Comparison of ENCODE assay signal across 11 cellular contexts in the genomic region with DNA sequence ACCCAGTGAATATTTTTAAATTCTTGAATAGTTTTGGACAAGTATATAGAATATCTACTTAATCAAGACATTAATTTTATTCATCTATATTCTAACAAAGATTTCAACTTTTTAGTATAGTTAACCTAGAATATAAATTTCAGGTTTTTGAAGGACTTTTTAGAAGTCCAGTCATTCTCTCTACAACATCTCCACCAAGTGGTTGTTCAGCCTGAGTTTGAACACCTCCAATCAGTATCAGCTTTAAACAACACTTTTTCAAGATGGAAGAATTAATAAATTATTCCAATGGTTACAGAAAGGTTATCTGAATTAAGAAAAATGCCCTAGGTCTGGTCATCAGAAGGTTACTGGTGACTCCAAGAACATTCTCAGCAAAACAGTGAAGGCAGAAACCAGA. TPM values are rescaled to one million over a fixed set of nuclear protein-coding genes. Genes with fewer than 3 reads are reported as not detected.
A peak's percentile ranks its signal among the peaks of the same experiment; 100 is the strongest.
DNase-seq lines count a peak whose midpoint lies in the region; ATAC-seq and TF ChIP-seq lines count a peak whose summit lies in the region.
"Had no signal": no experiment of that assay in that cellular context is flagged by ENCODE, and none has a peak within 500 bp of the region (broad histone marks: within the 10 kb centered on the region; RNA-seq: fewer than 3 reads in every experiment).

No MANE protein-coding gene starts in this region.

- no peak overlapping the region for H3K4me2 ChIP-seq in SK-N-SH
- H3K4me2 ChIP-seq in PC-3 (ENCODE audit: low read length), result no peak overlapping the region

- intact Hi-C loops in PC-3 (cut with micrococcal nuclease), result loop anchor here (1.0 to 10.0 kb wide), 4 partner anchors 89 to 293 kb away; no protein-coding TSS in a partner anchor
- intact Hi-C loops in testis (cut with DNase I; ENCODE audit: low total_unique reads), result no loop called here

- H3K27ac ChIP-seq in SK-N-SH (ENCODE audit: low read depth in 2 of 2, low read length in 1 of 2), result no peak overlapping the region
- no peak overlapping the region for H3K27ac ChIP-seq in PC-3 (ENCODE audit: low read length)
- no peak overlapping the region for H3K27ac ChIP-seq in testis

- no peaks in the 10 kb centered on the region for H3K9me3 ChIP-seq in SK-N-SH
- no peaks in the 10 kb centered on the region for H3K9me3 ChIP-seq in PC-3 (ENCODE audit: low read length)
- no peaks in the 10 kb centered on the region for H3K9me3 ChIP-seq in testis

- H3F3A ChIP-seq in SK-N-SH (replicated peaks; ENCODE audit: insufficient read depth) (peaks cover 4% of the 10 kb centered on the region), PC-3 (ENCODE audit: low read length, unreplicated experiment) (no peaks in the 10 kb centered on the region)

- H2AFZ ChIP-seq in SK-N-SH (ENCODE audit: low read depth) (no peak overlapping the region), PC-3 (ENCODE audit: low read length) (no peak overlapping the region)

- no peaks in the 10 kb centered on the region; a peak in 1 of 4 replicates for H3K4me1 ChIP-seq in SK-N-SH (ENCODE audit: control insufficient read depth in 1 of 2, insufficient read depth in 2 of 2, low read depth in 1 of 2, low read length in 1 of 2)
- H3K4me1 ChIP-seq in PC-3 (ENCODE audit: insufficient read depth, low read length), result no peaks in the 10 kb centered on the region
- H3K4me1 ChIP-seq in testis, result no peaks in the 10 kb centered on the region

- ATAC-seq in SK-N-SH treated with all-trans-retinoic acid at 6 μM for 48 hours, result no peak
- no peak for ATAC-seq in PC-3
- ATAC-seq in GM18520 (IDR thresholded peaks at IDR 0.05; ENCODE audit: unreplicated experiment), result no peak
- no peak for ATAC-seq in HG03442 (IDR thresholded peaks at IDR 0.05; ENCODE audit: unreplicated experiment)
- no peak for ATAC-seq in HG02981 (IDR thresholded peaks at IDR 0.05; ENCODE audit: unreplicated experiment)
- ATAC-seq: naive thymus-derived CD4-positive, alpha-beta T cell had no signal

- CTCF ChIA-PET in SK-N-SH (lab: Yijun Ruan, JAX), result interaction anchor here (0.7 kb wide), 1 partner anchor 296 kb away, joined by 4 read pairs; no protein-coding TSS in a partner anchor
- CTCF ChIA-PET in PC-3 (lab: Charles Lee), result interaction anchor here (1.3 kb wide), 1 partner anchor 229 kb away, joined by 3 read pairs; no protein-coding TSS in a partner anchor

- H3K9ac ChIP-seq in SK-N-SH (no peak overlapping the region), PC-3 (ENCODE audit: low read length) (no peak overlapping the region)

- H3K79me2 ChIP-seq in SK-N-SH (ENCODE audit: insufficient read depth), result no peaks in the 10 kb centered on the region
- H3K79me2 ChIP-seq in PC-3 (ENCODE audit: low read length), result no peaks in the 10 kb centered on the region

- no peak for TF ChIP-seq POLR2A in testis (IDR thresholded peaks at IDR 0.05)

- H4K20me1 ChIP-seq in SK-N-SH (ENCODE audit: insufficient read depth) (no peaks in the 10 kb centered on the region), PC-3 (ENCODE audit: low read length) (no peaks in the 10 kb centered on the region)

- H3K9me2 ChIP-seq in SK-N-SH (no peaks in the 10 kb centered on the region), PC-3 (replicated peaks; ENCODE audit: low read length) (no peaks in the 10 kb centered on the region)

- TF ChIP-seq CTCF in SK-N-SH (IDR thresholded peaks at IDR 0.05) (peak; percentile 36), PC-3 (conservative IDR thresholded peaks at IDR 0.05; ENCODE audit: low read depth, low read length) (peak; percentile 51; the same call in 1 of the 2 replicates), epithelial cell of proximal tubule (conservative IDR thresholded peaks at IDR 0.05; ENCODE audit: low read depth, low read length) (peak; percentile 52), testis (IDR thresholded peaks at IDR 0.05) (peak in 2 of 3 experiments; percentile 5 to 23)

- peak; percentile 41; the same call in 1 of the 2 replicates for TF ChIP-seq RAD21 in SK-N-SH (IDR thresholded peaks at IDR 0.05; ENCODE audit: low read length)

- H3K27me3 ChIP-seq in SK-N-SH (ENCODE audit: insufficient read depth), result no peaks in the 10 kb centered on the region
- no peaks in the 10 kb centered on the region for H3K27me3 ChIP-seq in PC-3 (ENCODE audit: low read length)
- no peaks in the 10 kb centered on the region for H3K27me3 ChIP-seq in testis

- no peak for TF ChIP-seq EP300 in SK-N-SH (IDR thresholded peaks at IDR 0.05; ENCODE audit: borderline replicate concordance in 1 of 2, low read depth in 1 of 2, low read length in 1 of 2)

- DNase-seq in SK-N-SH (no peak), PC-3 (peak; percentile 28), epithelial cell of proximal tubule (ENCODE audit: low read depth) (no peak), testis (no peak)
- DNase-seq: naive thymus-derived CD4-positive, alpha-beta T cell; NCI-H1048; NCI-H69 had no signal

- H3K36me3 ChIP-seq in SK-N-SH (replicated peaks in 1 of 2; ENCODE audit: control insufficient read depth in 1 of 2, insufficient read depth in 2 of 2, low read length in 1 of 2) (peaks cover 0 to 9% of the 10 kb centered on the region in 2 experiments), PC-3 (ENCODE audit: low read depth, low read length) (no peaks in the 10 kb centered on the region), testis (ENCODE audit: low read depth, missing control alignments) (no peaks in the 10 kb centered on the region)

- POLR2A ChIA-PET in SK-N-SH (lab: Yijun Ruan, JAX) (no interaction called here), PC-3 (lab: Charles Lee; ENCODE audit: unreplicated experiment) (no interaction called here)

- BruUV-seq in PC-3 (replicated peaks; lab: Mats Ljungman, UMichigan), result no TSS peak

- H3K4me3 ChIP-seq in SK-N-SH (ENCODE audit: low read depth in 2 of 2, low read length in 1 of 2), result no peak overlapping the region
- H3K4me3 ChIP-seq in PC-3 (ENCODE audit: low read length), result no peak overlapping the region
- H3K4me3 ChIP-seq in epithelial cell of proximal tubule (ENCODE audit: low read depth, low read length), result no peak overlapping the region
- H3K4me3 ChIP-seq in testis, result no peak overlapping the region

TF ChIP-seq in SK-N-SH, 30 proteins besides CTCF, POLR2A, EP300 and RAD21:
- TF ChIP-seq SIN3A (IDR thresholded peaks at IDR 0.05; ENCODE audit: borderline replicate concordance, low read depth, low read length) (no peak), SMC3 (IDR thresholded peaks at IDR 0.05; ENCODE audit: low read depth, low read length) (0 out of 2 replicates have a peak, but pooled peaks have one; percentile 8)

TF ChIP-seq in SK-N-SH treated with all-trans-retinoic acid at 6 μM for 48 hours, 23 proteins besides CTCF, POLR2A, EP300 and RAD21:
- no peak for TF ChIP-seq SNAI2 (CRISPR knock-in tag; IDR thresholded peaks at IDR 0.05)
- TF ChIP-seq ZFP3 (CRISPR knock-in tag; IDR thresholded peaks at IDR 0.05), result no peak
- no peak for TF ChIP-seq PPARA (CRISPR knock-in tag; IDR thresholded peaks at IDR 0.05; ENCODE audit: borderline replicate concordance)
- no peak for TF ChIP-seq ZNF8 (CRISPR knock-in tag; IDR thresholded peaks at IDR 0.05)
- TF ChIP-seq, protein P1, sequence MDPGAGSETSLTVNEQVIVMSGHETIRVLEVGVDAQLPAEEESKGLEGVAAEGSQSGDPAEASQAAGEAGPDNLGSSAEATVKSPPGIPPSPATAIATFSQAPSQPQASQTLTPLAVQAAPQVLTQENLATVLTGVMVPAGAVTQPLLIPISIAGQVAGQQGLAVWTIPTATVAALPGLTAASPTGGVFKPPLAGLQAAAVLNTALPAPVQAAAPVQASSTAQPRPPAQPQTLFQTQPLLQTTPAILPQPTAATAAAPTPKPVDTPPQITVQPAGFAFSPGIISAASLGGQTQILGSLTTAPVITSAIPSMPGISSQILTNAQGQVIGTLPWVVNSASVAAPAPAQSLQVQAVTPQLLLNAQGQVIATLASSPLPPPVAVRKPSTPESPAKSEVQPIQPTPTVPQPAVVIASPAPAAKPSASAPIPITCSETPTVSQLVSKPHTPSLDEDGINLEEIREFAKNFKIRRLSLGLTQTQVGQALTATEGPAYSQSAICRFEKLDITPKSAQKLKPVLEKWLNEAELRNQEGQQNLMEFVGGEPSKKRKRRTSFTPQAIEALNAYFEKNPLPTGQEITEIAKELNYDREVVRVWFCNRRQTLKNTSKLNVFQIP (CRISPR knock-in tag; IDR thresholded peaks at IDR 0.05; ENCODE audit: borderline replicate concordance, low read depth), result no peak
- no peak for TF ChIP-seq RARB (CRISPR knock-in tag; IDR thresholded peaks at IDR 0.05)
- TF ChIP-seq, protein P2, sequence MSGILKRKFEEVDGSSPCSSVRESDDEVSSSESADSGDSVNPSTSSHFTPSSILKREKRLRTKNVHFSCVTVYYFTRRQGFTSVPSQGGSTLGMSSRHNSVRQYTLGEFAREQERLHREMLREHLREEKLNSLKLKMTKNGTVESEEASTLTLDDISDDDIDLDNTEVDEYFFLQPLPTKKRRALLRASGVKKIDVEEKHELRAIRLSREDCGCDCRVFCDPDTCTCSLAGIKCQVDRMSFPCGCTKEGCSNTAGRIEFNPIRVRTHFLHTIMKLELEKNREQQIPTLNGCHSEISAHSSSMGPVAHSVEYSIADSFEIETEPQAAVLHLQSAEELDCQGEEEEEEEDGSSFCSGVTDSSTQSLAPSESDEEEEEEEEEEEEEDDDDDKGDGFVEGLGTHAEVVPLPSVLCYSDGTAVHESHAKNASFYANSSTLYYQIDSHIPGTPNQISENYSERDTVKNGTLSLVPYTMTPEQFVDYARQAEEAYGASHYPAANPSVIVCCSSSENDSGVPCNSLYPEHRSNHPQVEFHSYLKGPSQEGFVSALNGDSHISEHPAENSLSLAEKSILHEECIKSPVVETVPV (CRISPR knock-in tag; IDR thresholded peaks at IDR 0.05), result no peak
- no peak for TF ChIP-seq ZC3H10 (CRISPR knock-in tag; IDR thresholded peaks at IDR 0.05)
- TF ChIP-seq, protein P3, sequence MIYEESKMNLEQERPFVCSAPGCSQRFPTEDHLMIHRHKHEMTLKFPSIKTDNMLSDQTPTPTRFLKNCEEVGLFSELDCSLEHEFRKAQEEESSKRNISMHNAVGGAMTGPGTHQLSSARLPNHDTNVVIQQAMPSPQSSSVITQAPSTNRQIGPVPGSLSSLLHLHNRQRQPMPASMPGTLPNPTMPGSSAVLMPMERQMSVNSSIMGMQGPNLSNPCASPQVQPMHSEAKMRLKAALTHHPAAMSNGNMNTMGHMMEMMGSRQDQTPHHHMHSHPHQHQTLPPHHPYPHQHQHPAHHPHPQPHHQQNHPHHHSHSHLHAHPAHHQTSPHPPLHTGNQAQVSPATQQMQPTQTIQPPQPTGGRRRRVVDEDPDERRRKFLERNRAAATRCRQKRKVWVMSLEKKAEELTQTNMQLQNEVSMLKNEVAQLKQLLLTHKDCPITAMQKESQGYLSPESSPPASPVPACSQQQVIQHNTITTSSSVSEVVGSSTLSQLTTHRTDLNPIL (CRISPR knock-in tag; IDR thresholded peaks at IDR 0.05; ENCODE audit: low read depth), result no peak
- no peak for TF ChIP-seq TOX (CRISPR knock-in tag; IDR thresholded peaks at IDR 0.05; ENCODE audit: borderline replicate concordance)
- TF ChIP-seq ESRRG (CRISPR knock-in tag; IDR thresholded peaks at IDR 0.05), result no peak

RNA-seq across cellular contexts. Expression of a gene that starts 31.8 kb away (rescaled TPM):
- 359 and 384 TPM in 2 replicates for polyA plus RNA-seq in SK-N-SH (2012; rRNA removed)
- 526 and 724 TPM in 2 replicates for polyA plus RNA-seq in SK-N-SH (2012; cell fraction: cytosol; rRNA removed)
- polyA plus RNA-seq in SK-N-SH (2012; cell fraction: nucleus; rRNA removed), result 162 and 278 TPM in 2 replicates
- 326 and 369 TPM in 2 replicates for total RNA-seq in PC-3 (2014; rRNA removed)
- total RNA-seq in epithelial cell of proximal tubule, result 586 and 599 TPM in 2 replicates
- 100 to 1,000 TPM; 221 to 369 TPM for total RNA-seq in testis
- polyA plus RNA-seq in testis (ENCODE audit: insufficient read depth, low read depth, low replicate concordance), result 228 TPM
